Comparison of ENCODE assay signal across 21 cellular contexts in genomic region chr1:179760521-179760920, GRCh38. TPM values are rescaled to one million over a fixed set of nuclear protein-coding genes. Genes with fewer than 3 reads are reported as not detected.
A peak's percentile ranks its signal among the peaks of the same experiment; 100 is the strongest.
DNase-seq lines count a peak whose midpoint lies in the region; ATAC-seq and TF ChIP-seq lines count a peak whose summit lies in the region.
"Had no signal": no experiment of that assay in that cellular context is flagged by ENCODE, and none has a peak within 500 bp of the region (broad histone marks: within the 10 kb centered on the region; RNA-seq: fewer than 3 reads in every experiment).

No MANE protein-coding gene starts in this region.

- no peaks in the 10 kb centered on the region for H3K36me3 Mint-ChIP-seq in mesothelial cell of epicardium
- H3K36me3 Mint-ChIP-seq in neural progenitor cell, result no peaks in the 10 kb centered on the region
- H3K36me3 Mint-ChIP-seq: CD4-positive, CD25-positive, alpha-beta regulatory T cell; CD8-positive, alpha-beta T cell had no signal

- no peaks in the 10 kb centered on the region for H3F3A ChIP-seq in neural progenitor cell (ENCODE audit: low read depth)

- no peak for TF ChIP-seq CTCF in mesothelial cell of epicardium (IDR thresholded peaks at IDR 0.05; ENCODE audit: unreplicated experiment)
- no peak for TF ChIP-seq CTCF in neural progenitor cell (IDR thresholded peaks at IDR 0.05)

- H4K20me1 ChIP-seq in neural progenitor cell (ENCODE audit: low read depth), result no peaks in the 10 kb centered on the region
- H4K20me1 ChIP-seq: BLaER1 had no signal

- H3K27ac ChIP-seq in SJCRH30 (peak overlapping the region; percentile 84), neural progenitor cell (no peak overlapping the region)
- H3K27ac ChIP-seq: 22Rv1, BLaER1, C4-2B had no signal

- H3K4me3 Mint-ChIP-seq in mesothelial cell of epicardium, result no peak overlapping the region
- no peak overlapping the region for H3K4me3 Mint-ChIP-seq in neural progenitor cell
- H3K4me3 Mint-ChIP-seq: B cell; CD4-positive, CD25-positive, alpha-beta regulatory T cell; CD8-positive, alpha-beta T cell; GM23338; H9 had no signal

- peaks cover 26% of the 10 kb centered on the region for H3K4me1 Mint-ChIP-seq in mesothelial cell of epicardium
- H3K4me1 Mint-ChIP-seq in neural progenitor cell, result peaks cover 26% of the 10 kb centered on the region
- H3K4me1 Mint-ChIP-seq: B cell; CD4-positive, CD25-positive, alpha-beta regulatory T cell; GM23338 had no signal

- H3K79me2 ChIP-seq in neural progenitor cell (ENCODE audit: low read depth), result no peaks in the 10 kb centered on the region

- no peaks in the 10 kb centered on the region for H3K9me3 Mint-ChIP-seq in mesothelial cell of epicardium
- no peaks in the 10 kb centered on the region for H3K9me3 Mint-ChIP-seq in neural progenitor cell
- H3K9me3 Mint-ChIP-seq: CD4-positive, CD25-positive, alpha-beta regulatory T cell; CD8-positive, alpha-beta T cell had no signal

- H3K27me3 Mint-ChIP-seq in mesothelial cell of epicardium (ENCODE audit: low read depth) (peaks cover 3% of the 10 kb centered on the region), neural progenitor cell (ENCODE audit: insufficient read depth, low read depth) (peaks cover 10% of the 10 kb centered on the region)

- H3K36me3 ChIP-seq in SJCRH30, result no peaks in the 10 kb centered on the region
- H3K36me3 ChIP-seq in neural progenitor cell, result no peaks in the 10 kb centered on the region
- H3K36me3 ChIP-seq in MG63, result no peaks in the 10 kb centered on the region
- H3K36me3 ChIP-seq: BLaER1 had no signal

- ATAC-seq in GM21576 (IDR thresholded peaks at IDR 0.05; ENCODE audit: unreplicated experiment), result no peak
- ATAC-seq: CD8-positive, alpha-beta T cell; GM23338; HCT116 had no signal

- H3K4me3 ChIP-seq in SJCRH30 (no peak overlapping the region), neural progenitor cell (no peak overlapping the region), MG63 (no peak overlapping the region)
- H3K4me3 ChIP-seq: BLaER1, GM23338 had no signal

- H3K9me3 ChIP-seq in SJCRH30 (replicated peaks), result no peaks in the 10 kb centered on the region
- H3K9me3 ChIP-seq in neural progenitor cell (ENCODE audit: low read depth), result no peaks in the 10 kb centered on the region
- no peaks in the 10 kb centered on the region for H3K9me3 ChIP-seq in MG63
- H3K9me3 ChIP-seq: BLaER1 had no signal

- DNase-seq in SJCRH30, result peak in 1 of 2 experiments; percentile 36
- DNase-seq in mesothelial cell of epicardium (ENCODE audit: low spot score in 2 of 2, unreplicated experiment in 2 of 2), result no peak
- DNase-seq in neural progenitor cell (ENCODE audit: low spot score), result no peak
- DNase-seq in COR-L47 (lab: John Stamatoyannopoulos, UW), result no peak
- DNase-seq in MG63, result no peak
- DNase-seq: CD4-positive, CD25-positive, alpha-beta regulatory T cell; CD8-positive, alpha-beta T cell; DMS 273 treated with DMSO at 0.1 percent for 48 hours; DMS79 treated with DMSO at 0.1 percent for 48 hours; GF-D8; H9 had no signal

- H3K4me1 ChIP-seq in SJCRH30, result peaks cover 15% of the 10 kb centered on the region
- H3K4me1 ChIP-seq in neural progenitor cell, result no peaks in the 10 kb centered on the region
- H3K4me1 ChIP-seq: BLaER1 had no signal

- no peak overlapping the region for H3K4me2 ChIP-seq in neural progenitor cell
- H3K4me2 ChIP-seq: BLaER1, GM23338 had no signal

- H3K27me3 ChIP-seq in SJCRH30 (no peaks in the 10 kb centered on the region), neural progenitor cell (no peaks in the 10 kb centered on the region), MG63 (peaks cover 13% of the 10 kb centered on the region)
- H3K27me3 ChIP-seq: BLaER1 had no signal

- H3K9ac ChIP-seq in neural progenitor cell, result no peak overlapping the region
- H3K9ac ChIP-seq: BLaER1 had no signal

- H2AFZ ChIP-seq in neural progenitor cell (replicated peaks), result no peak overlapping the region
- H2AFZ ChIP-seq: GM23338 had no signal

- H3K27ac Mint-ChIP-seq in mesothelial cell of epicardium, result peak overlapping the region; percentile 10
- H3K27ac Mint-ChIP-seq in neural progenitor cell, result peak overlapping the region; percentile 55
- H3K27ac Mint-ChIP-seq: B cell; CD4-positive, CD25-positive, alpha-beta regulatory T cell; CD8-positive, alpha-beta T cell; GM23338; H9 had no signal

RNA-seq across cellular contexts. Expression of gene FAM163A, which starts 17.4 kb away (rescaled TPM):
- total RNA-seq in SJCRH30 (2014; rRNA removed; shearing (Covaris generic)), result not detected in 2 replicates
- total RNA-seq in mesothelial cell of epicardium, result 10.1 to 10.2 TPM (median 10.1 TPM) in 3 replicates
- 0.11 and 0.40 TPM in 2 replicates for total RNA-seq in neural progenitor cell (ENCODE audit: low replicate concordance)
- total RNA-seq in MG63 (2014; rRNA removed; shearing (Covaris generic); ENCODE audit: low replicate concordance), result not detected in 2 replicates
- total RNA-seq: B cell; CD4-positive, CD25-positive, alpha-beta regulatory T cell; Daoy; G401; GM23338; H4 had no signal
